In genomic region chr3:53072653-53073552, GRCh38 we compare ENCODE assay signal across 1 cellular context.
A peak's percentile ranks its signal among the peaks of the same experiment; 100 is the strongest.
TF ChIP-seq lines count a peak whose summit lies in the region.

No MANE protein-coding gene starts in this region.

TF ChIP-seq in HepG2, 621 proteins besides CTCF, POLR2A, EP300 and RAD21 (continued from another document and continues in another):
- TF ChIP-seq ZNF407 (CRISPR knock-in tag; IDR thresholded peaks at IDR 0.05; ENCODE audit: not compliant biosample characterization) (no peak), FLYWCH1 (CRISPR knock-in tag; IDR thresholded peaks at IDR 0.05) (0 out of 2 replicates have a peak, but pooled peaks have one; percentile 46), ZNF18 (CRISPR knock-in tag; IDR thresholded peaks at IDR 0.05; ENCODE audit: insufficient replicate concordance) (peak; percentile 88), ZNF598 (CRISPR knock-in tag; IDR thresholded peaks at IDR 0.05; ENCODE audit: borderline replicate concordance) (no peak; the same call in 1 of the 2 replicates), ZNF547 (CRISPR knock-in tag; IDR thresholded peaks at IDR 0.05) (peak; percentile 87), DMAP1 (CRISPR knock-in tag; IDR thresholded peaks at IDR 0.05) (peak; percentile 55; the same call in 1 of the 2 replicates), THAP11 (CRISPR knock-in tag; IDR thresholded peaks at IDR 0.05) (peak; percentile 51), ZNF558 (CRISPR knock-in tag; IDR thresholded peaks at IDR 0.05; ENCODE audit: borderline replicate concordance) (0 out of 2 replicates have a peak, but pooled peaks have one; percentile 87), RORA (CRISPR knock-in tag; IDR thresholded peaks at IDR 0.05) (no peak), BORCS8-MEF2B (CRISPR knock-in tag; IDR thresholded peaks at IDR 0.05) (no peak), YEATS2 (CRISPR knock-in tag; IDR thresholded peaks at IDR 0.05; ENCODE audit: borderline replicate concordance) (peak; percentile 28; the same call in 1 of the 2 replicates), ZNF749 (CRISPR knock-in tag; IDR thresholded peaks at IDR 0.05; ENCODE audit: borderline replicate concordance) (peak; percentile 83), SALL2 (CRISPR knock-in tag; IDR thresholded peaks at IDR 0.05) (0 out of 2 replicates have a peak, but pooled peaks have one; percentile 63), ZNF891 (CRISPR knock-in tag; IDR thresholded peaks at IDR 0.05) (peak; percentile 73; the same call in 1 of the 2 replicates), RCOR2 (CRISPR knock-in tag; IDR thresholded peaks at IDR 0.05) (no peak; the same call in 1 of the 2 replicates), ZNF292 (CRISPR knock-in tag; IDR thresholded peaks at IDR 0.05; ENCODE audit: borderline replicate concordance, low read depth) (peak; percentile 86; the same call in 1 of the 2 replicates), ZNF687 (CRISPR knock-in tag; IDR thresholded peaks at IDR 0.05) (peak; percentile 94), PCBP1 (IDR thresholded peaks at IDR 0.05; ENCODE audit: borderline replicate concordance, low read depth, low read length) (0 out of 2 replicates have a peak, but pooled peaks have one; percentile 58), ZNF224 (CRISPR knock-in tag; IDR thresholded peaks at IDR 0.05) (peak; percentile 96), GLI4 (CRISPR knock-in tag; IDR thresholded peaks at IDR 0.05; ENCODE audit: borderline replicate concordance) (0 out of 2 replicates have a peak, but pooled peaks have one; percentile 45), CC2D1A (CRISPR knock-in tag; IDR thresholded peaks at IDR 0.05) (no peak), FOXK2 (IDR thresholded peaks at IDR 0.05) (no peak), SRY (CRISPR knock-in tag; IDR thresholded peaks at IDR 0.05) (peak; percentile 52; the same call in 1 of the 2 replicates), HNF1B (CRISPR knock-in tag; IDR thresholded peaks at IDR 0.05) (0 out of 2 replicates have a peak, but pooled peaks have one; percentile 11), LRRFIP1 (CRISPR knock-in tag; conservative IDR thresholded peaks at IDR 0.05) (no peak), MXD4 (CRISPR knock-in tag; IDR thresholded peaks at IDR 0.05) (peak; percentile 67), ZBED4 (CRISPR knock-in tag; IDR thresholded peaks at IDR 0.05; ENCODE audit: borderline replicate concordance) (no peak), FOXK1 (CRISPR knock-in tag; IDR thresholded peaks at IDR 0.05; ENCODE audit: borderline replicate concordance, low read depth) (peak; percentile 53; the same call in 1 of the 2 replicates), MED8 (CRISPR knock-in tag; IDR thresholded peaks at IDR 0.05; ENCODE audit: insufficient replicate concordance) (peak; percentile 66), REXO4 (CRISPR knock-in tag; IDR thresholded peaks at IDR 0.05; ENCODE audit: borderline replicate concordance) (peak; percentile 65; the same call in 1 of the 2 replicates), ZNF670 (CRISPR knock-in tag; IDR thresholded peaks at IDR 0.05; ENCODE audit: borderline replicate concordance) (peak; percentile 86), ZNF329 (CRISPR knock-in tag; IDR thresholded peaks at IDR 0.05; ENCODE audit: low read depth) (peak; percentile 76; the same call in 1 of the 2 replicates), FOXM1 (CRISPR knock-in tag; IDR thresholded peaks at IDR 0.05) (no peak), ERF (CRISPR knock-in tag; IDR thresholded peaks at IDR 0.05) (peak; percentile 48; the same call in 1 of the 2 replicates)
